Comparison of ENCODE assay signal across 11 cellular contexts in genomic region chr12:121787063-121787774, GRCh38. TPM values are rescaled to one million over a fixed set of nuclear protein-coding genes. Genes with fewer than 3 reads are reported as not detected.
DNase-seq lines count a peak whose midpoint lies in the region; ATAC-seq, FAIRE-seq and TF ChIP-seq lines count a peak whose summit lies in the region.
"Had no signal": no experiment of that assay in that cellular context is flagged by ENCODE, and none has a peak within 500 bp of the region (broad histone marks: within the 10 kb centered on the region; RNA-seq: fewer than 3 reads in every experiment).

No MANE protein-coding gene starts in this region.

- H3K4me1 Mint-ChIP-seq in activated T-cell treated with anti-CD3 and anti-CD28 coated beads, Interleukin-2, amount 50 U/mL, for 4 hours (ENCODE audit: low read depth): peaks cover 86% of the 10 kb centered on the region

- H3K36me3 ChIP-seq in stomach: no peaks in the 10 kb centered on the region

- ATAC-seq in activated T-cell treated with anti-CD3 and anti-CD28 coated beads, Interleukin-2, amount 50 U/mL, for 4 hours: no peak
- ATAC-seq in left ventricle myocardium superior (peak; percentile 50), HG02884 (IDR thresholded peaks at IDR 0.05; ENCODE audit: unreplicated experiment) (no peak)

- no peaks in the 10 kb centered on the region for H3K9me3 ChIP-seq in stomach

- peak overlapping the region; percentile 73 to 84 (median 76) for H3K27ac ChIP-seq in stomach

- H3K9me3 Mint-ChIP-seq in activated T-cell treated with anti-CD3 and anti-CD28 coated beads, Interleukin-2, amount 50 U/mL, for 4 hours: no peaks in the 10 kb centered on the region

- 61 to 73% (median 70%) methylated on average over 16 of the region's 16 CpGs for WGBS in stomach, 5 donors

- H3K27me3 Mint-ChIP-seq in activated T-cell treated with anti-CD3 and anti-CD28 coated beads, Interleukin-2, amount 50 U/mL, for 4 hours (ENCODE audit: low read depth): no peaks in the 10 kb centered on the region

- H3K4me3 ChIP-seq in stomach: no peak overlapping the region

- peaks cover 15 to 96% (median 47%) of the 10 kb centered on the region in 4 donors for H3K4me1 ChIP-seq in stomach

- H3K36me3 Mint-ChIP-seq in activated T-cell treated with anti-CD3 and anti-CD28 coated beads, Interleukin-2, amount 50 U/mL, for 4 hours (ENCODE audit: insufficient read depth): peaks cover 21% of the 10 kb centered on the region

- TF ChIP-seq CTCF in stomach (IDR thresholded peaks at IDR 0.05): no peak
- no peak for TF ChIP-seq CTCF in D721Med (IDR thresholded peaks at IDR 0.05; ENCODE audit: insufficient read depth, missing control alignments)

- intact Hi-C loops in left ventricle myocardium superior (cut with micrococcal nuclease): no loop called here
- intact Hi-C loops in stomach (cut with DNase I; ENCODE audit: low total_unique reads): no loop called here

- FAIRE-seq in D721Med (lab: Jason Lieb, UNC): no peak

- H3K27me3 ChIP-seq in stomach: no peaks in the 10 kb centered on the region

- no peak for TF ChIP-seq EP300 in stomach (IDR thresholded peaks at IDR 0.05)

- no peak for TF ChIP-seq POLR2A in stomach (IDR thresholded peaks at IDR 0.05)

- H3K4me3 Mint-ChIP-seq in activated T-cell treated with anti-CD3 and anti-CD28 coated beads, Interleukin-2, amount 50 U/mL, for 4 hours: peak overlapping the region; percentile 61

- peak; percentile 36 for DNase-seq in activated T-cell treated with anti-CD3 and anti-CD28 coated beads for 1 hour (ENCODE audit: low read depth)
- DNase-seq in activated T-cell treated with anti-CD3 and anti-CD28 coated beads for 4 hours: no peak
- DNase-seq in activated T-cell treated with anti-CD3 and anti-CD28 coated beads, Interleukin-2, amount 50 U/mL, for 4 hours: no peak
- DNase-seq in left ventricle myocardium superior: no peak
- peak; percentile 65 for DNase-seq in stomach
- DNase-seq in D721Med (ENCODE audit: insufficient read length, low spot score): no peak
- DNase-seq in DMS153 (lab: John Stamatoyannopoulos, UW): no peak
- DNase-seq: hippocampal formation, NCI-H510A treated with DMSO at 0.1 percent for 48 hours, posterior cingulate gyrus had no signal

RNA-seq across cellular contexts. Expression of gene RHOF, which starts 6.3 kb away (rescaled TPM):
- total RNA-seq in activated T-cell treated with anti-CD3 and anti-CD28 coated beads, Interleukin-2, amount 50 U/mL, for 4 hours: 10 to 100 TPM; 80.7 to 94.6 (median 85.8) TPM
- 48.3 TPM for total RNA-seq in left ventricle myocardium superior
- 100 to 1,000 TPM in 1 of 5 donors, 10 to 100 TPM in 3, 1 to 10 TPM in 1; 8.0 to 105 (median 29.5) TPM for total RNA-seq in stomach
- 10 to 100 TPM in 2 of 3 donors, 1 to 10 TPM in 1; 3.2 to 36.4 (median 13.6) TPM for polyA plus RNA-seq in stomach

RNA-seq across cellular contexts. Expression of gene SETD1B, which starts 16.6 kb away (rescaled TPM):
- 10 to 100 TPM; 30.4 to 32.7 (median 31.7) TPM for total RNA-seq in activated T-cell treated with anti-CD3 and anti-CD28 coated beads, Interleukin-2, amount 50 U/mL, for 4 hours
- 9.0 TPM for total RNA-seq in left ventricle myocardium superior
- 10 to 100 TPM in 3 of 5 donors, 1 to 10 TPM in 2; 7.2 to 27.5 (median 11.7) TPM for total RNA-seq in stomach
- 1 to 10 TPM; 3.2 to 5.4 (median 5.3) TPM for polyA plus RNA-seq in stomach

Comparison
In these comparisons a context has a peak if more than half of its experiments do, and no peak if none do; other contexts are left out.
1. DNase-seq: peak in activated T-cell treated with anti-CD3 and anti-CD28 coated beads for 1 hour (single experiment) and stomach (single experiment); none in activated T-cell treated with anti-CD3 and anti-CD28 coated beads for 4 hours (single experiment), activated T-cell treated with anti-CD3 and anti-CD28 coated beads, Interleukin-2, amount 50 U/mL, for 4 hours (single experiment), left ventricle myocardium superior (single experiment), D721Med (single experiment) and DMS153 (single experiment).